16 cellular contexts compared by ENCODE assay signal in the genomic region with DNA sequence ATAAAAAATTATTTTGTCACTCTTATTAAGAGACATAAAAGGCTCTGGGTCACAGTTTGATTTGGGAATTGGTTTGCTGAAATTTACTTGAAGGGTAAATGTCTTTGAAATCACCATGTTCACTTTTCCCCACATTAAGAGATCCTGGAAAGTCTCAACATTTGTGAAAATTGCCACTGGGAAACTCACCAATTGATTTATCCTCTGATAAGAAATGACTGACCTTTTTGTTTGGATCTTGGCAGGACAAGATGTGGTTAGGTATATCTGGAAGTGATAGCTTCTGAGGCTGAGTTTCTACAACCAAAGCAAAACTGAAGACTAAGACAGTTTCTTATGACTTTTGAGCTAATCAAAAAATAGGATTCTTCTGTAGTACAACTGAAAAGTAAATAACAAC.
DNase-seq lines count a peak whose midpoint lies in the region; ATAC-seq and TF ChIP-seq lines count a peak whose summit lies in the region.
"Had no signal": no experiment of that assay in that cellular context is flagged by ENCODE, and none has a peak within 500 bp of the region (broad histone marks: within the 10 kb centered on the region; RNA-seq: fewer than 3 reads in every experiment).

No MANE protein-coding gene starts in this region.

- ATAC-seq in Panc1: no peak
- no peak for ATAC-seq in heart left ventricle
- no peak for ATAC-seq in GM21390 (IDR thresholded peaks at IDR 0.05; ENCODE audit: unreplicated experiment)
- ATAC-seq in GM21786 (IDR thresholded peaks at IDR 0.05; ENCODE audit: unreplicated experiment): no peak

- H3K36me3 ChIP-seq in Panc1 (ENCODE audit: control insufficient read depth, insufficient read depth, low read length) (no peaks in the 10 kb centered on the region), heart left ventricle (no peaks in the 10 kb centered on the region), Peyer's patch (no peaks in the 10 kb centered on the region)
- H3K36me3 ChIP-seq: BE2C had no signal

- H3K4me3 ChIP-seq in Panc1 (ENCODE audit: low read depth in 2 of 2, low read length in 2 of 2): no peak overlapping the region
- H3K4me3 ChIP-seq in heart left ventricle: no peak overlapping the region
- H3K4me3 ChIP-seq in Peyer's patch: no peak overlapping the region

- BruUV-seq in Panc1 (replicated peaks; lab: Mats Ljungman, UMichigan): no TSS peak

- H3K27me3 ChIP-seq in Panc1 (ENCODE audit: control insufficient read depth, insufficient read depth, low read length): no peaks in the 10 kb centered on the region
- no peaks in the 10 kb centered on the region for H3K27me3 ChIP-seq in heart left ventricle
- no peaks in the 10 kb centered on the region for H3K27me3 ChIP-seq in Peyer's patch
- H3K27me3 ChIP-seq: BE2C had no signal

- DNase-seq in HT-29 (ENCODE audit: low spot score): peak; percentile 25
- DNase-seq in Panc1 (ENCODE audit: low read depth, low spot score): no peak
- DNase-seq in astrocyte of the hippocampus (ENCODE audit: low read depth, low spot score): peak; percentile 28
- DNase-seq in heart left ventricle: no peak
- DNase-seq in Peyer's patch: no peak
- DNase-seq: ACHN; BE2C; C1 segment of cervical spinal cord; CD4-positive, alpha-beta T cell; DMS153; DMS79; GDM1; GOT3; H9 had no signal

- CTCF ChIA-PET in Panc1 (lab: Charles Lee): no interaction called here

- in situ Hi-C loops in Panc1 (cut with HindIII; ENCODE audit: low pct_unique_long_range_greater_than_20kb, low sequenced_read_pairs): no loop called here

- H3K4me1 ChIP-seq in Panc1 (ENCODE audit: control insufficient read depth, insufficient read depth, low read length) (peaks cover 34% of the 10 kb centered on the region), heart left ventricle (no peaks in the 10 kb centered on the region), Peyer's patch (no peaks in the 10 kb centered on the region)

- POLR2A ChIA-PET in Panc1 (lab: Charles Lee): interaction anchor here (1.2 kb wide), 1 partner anchor 9 kb away, joined by 3 read pairs; no protein-coding TSS in a partner anchor

- TF ChIP-seq CTCF in Panc1 (IDR thresholded peaks at IDR 0.05) (no peak), heart left ventricle (IDR thresholded peaks at IDR 0.05) (no peak), Peyer's patch (IDR thresholded peaks at IDR 0.05) (no peak)

- TF ChIP-seq POLR2A in heart left ventricle (IDR thresholded peaks at IDR 0.05) (no peak), Peyer's patch (IDR thresholded peaks at IDR 0.05) (no peak)

- H3K9me3 ChIP-seq in Panc1 (ENCODE audit: control insufficient read depth, insufficient read depth, low read depth, low read length): 0 out of 2 replicates have a peak, but pooled peaks cover 4% of the 10 kb centered on the region
- H3K9me3 ChIP-seq in heart left ventricle: peaks cover 0 to 3% (median 0%) of the 10 kb centered on the region in 12 donors
- H3K9me3 ChIP-seq in Peyer's patch: no peaks in the 10 kb centered on the region
- H3K9me3 ChIP-seq: BE2C had no signal

- intact Hi-C loops in Panc1 (cut with micrococcal nuclease; ENCODE audit: unreplicated experiment) (no loop called here), heart left ventricle (cut with DNase I) (no loop called here)

- H3K27ac ChIP-seq in Panc1 (ENCODE audit: low read length) (peak overlapping the region; percentile 66), heart left ventricle (no peak overlapping the region), Peyer's patch (no peak overlapping the region)

Comparison
In these comparisons a context has a peak if more than half of its experiments do, and no peak if none do; other contexts are left out.
1. DNase-seq: peak in HT-29 (single experiment) and astrocyte of the hippocampus (single experiment); none in Panc1 (single experiment), heart left ventricle (0 of 5) and Peyer's patch (0 of 3).